ENCODE assay signal across 24 cellular contexts in genomic region chr10:11073410-11073809, GRCh38.
"Had no signal": no experiment of that assay in that cellular context is flagged by ENCODE, and none has a peak within 500 bp of the region (broad histone marks: within the 10 kb centered on the region; RNA-seq: fewer than 3 reads in every experiment).

No MANE protein-coding gene starts in this region.

- H3K27me3 ChIP-seq: ovary, testis, transverse colon had no signal

- H3K27ac ChIP-seq: ovary, testis, transverse colon had no signal

- H3K36me3 Mint-ChIP-seq: activated naive CD4-positive, alpha-beta T cell treated with anti-CD3 and anti-CD28 coated beads, Interleukin-2, amount 10 ng/mL, durations not matched to agents 7 days and 5 days; activated naive CD8-positive, alpha-beta T cell treated with anti-CD3 and anti-CD28 coated beads, Interleukin-2, amount 10 ng/mL, durations not matched to agents 7 days and 5 days; naive thymus-derived CD4-positive, alpha-beta T cell had no signal

- H3K9me3 ChIP-seq: ovary, testis, transverse colon had no signal

- H3K4me3 ChIP-seq: ovary, testis, transverse colon had no signal

- H3K4me3 Mint-ChIP-seq: activated naive CD4-positive, alpha-beta T cell treated with anti-CD3 and anti-CD28 coated beads, Interleukin-2, amount 10 ng/mL, durations not matched to agents 7 days and 5 days; activated naive CD8-positive, alpha-beta T cell treated with anti-CD3 and anti-CD28 coated beads, Interleukin-2, amount 10 ng/mL, durations not matched to agents 7 days and 5 days; effector memory CD8-positive, alpha-beta T cell; naive thymus-derived CD4-positive, alpha-beta T cell; T-helper 2 cell treated with Interferon-gamma antibody and Interleukin-4, amounts not matched to agents 5 μg/mL and 100 μg/mL, for 36 hours had no signal

- H3K27ac Mint-ChIP-seq: activated naive CD4-positive, alpha-beta T cell treated with anti-CD3 and anti-CD28 coated beads, Interleukin-2, amount 10 ng/mL, durations not matched to agents 7 days and 5 days; activated naive CD8-positive, alpha-beta T cell treated with anti-CD3 and anti-CD28 coated beads, Interleukin-2, amount 10 ng/mL, durations not matched to agents 7 days and 5 days; effector memory CD8-positive, alpha-beta T cell; progenitor cell of endocrine pancreas; T-helper 2 cell treated with Interferon-gamma antibody and Interleukin-4, amounts not matched to agents 5 μg/mL and 100 μg/mL, for 36 hours had no signal

- H3K4me1 ChIP-seq: testis, transverse colon had no signal

- H3K36me3 ChIP-seq: ovary, transverse colon had no signal

- DNase-seq: activated CD4-positive, alpha-beta T cell treated with anti-CD3 and anti-CD28 coated beads for 48 hours; activated CD4-positive, alpha-beta T cell treated with anti-CD3 and anti-CD28 coated beads, Interleukin-2, amount 50 U/mL, for 48 hours; activated CD8-positive, alpha-beta memory T cell treated with anti-CD3 and anti-CD28 coated beads for 24 hours; activated gamma-delta T cell; activated naive CD4-positive, alpha-beta T cell treated with anti-CD3 and anti-CD28 coated beads, Interleukin-2, amount 10 ng/mL, durations not matched to agents 7 days and 5 days; activated naive CD8-positive, alpha-beta T cell treated with anti-CD3 and anti-CD28 coated beads, Interleukin-2, amount 10 ng/mL, durations not matched to agents 7 days and 5 days; activated T-cell treated with anti-CD3 and anti-CD28 coated beads, Interleukin-2, amount 50 U/mL, for 1 hour; amniotic stem cell; cortex of kidney; effector memory CD8-positive, alpha-beta T cell; erythroblast; foreskin fibroblast; mammary epithelial cell; naive thymus-derived CD4-positive, alpha-beta T cell; ovary; retina; stimulated activated CD4-positive, alpha-beta T cell treated with anti-CD3 and anti-CD28 coated beads, Interleukin-15, amount 100 ng/mL, for 24 hours; stimulated activated CD4-positive, alpha-beta T cell treated with anti-CD3 and anti-CD28 coated beads, Interleukin-2, amount 100 ng/mL, for 24 hours; stimulated activated naive CD4-positive, alpha-beta T cell treated with Interleukin-2 at 50 U/mL for 16 hours; T-helper 1 cell; testis; transverse colon had no signal

- H3K4me1 Mint-ChIP-seq: activated naive CD4-positive, alpha-beta T cell treated with anti-CD3 and anti-CD28 coated beads, Interleukin-2, amount 10 ng/mL, durations not matched to agents 7 days and 5 days; activated naive CD8-positive, alpha-beta T cell treated with anti-CD3 and anti-CD28 coated beads, Interleukin-2, amount 10 ng/mL, durations not matched to agents 7 days and 5 days had no signal

- H3K9me3 Mint-ChIP-seq: activated naive CD4-positive, alpha-beta T cell treated with anti-CD3 and anti-CD28 coated beads, Interleukin-2, amount 10 ng/mL, durations not matched to agents 7 days and 5 days; activated naive CD8-positive, alpha-beta T cell treated with anti-CD3 and anti-CD28 coated beads, Interleukin-2, amount 10 ng/mL, durations not matched to agents 7 days and 5 days; effector memory CD8-positive, alpha-beta T cell; naive thymus-derived CD4-positive, alpha-beta T cell; T-helper 2 cell treated with Interferon-gamma antibody and Interleukin-4, amounts not matched to agents 5 μg/mL and 100 μg/mL, for 36 hours had no signal

- ATAC-seq: effector memory CD8-positive, alpha-beta T cell; naive thymus-derived CD4-positive, alpha-beta T cell had no signal
